8 cellular contexts compared by ENCODE assay signal in the genomic region with DNA sequence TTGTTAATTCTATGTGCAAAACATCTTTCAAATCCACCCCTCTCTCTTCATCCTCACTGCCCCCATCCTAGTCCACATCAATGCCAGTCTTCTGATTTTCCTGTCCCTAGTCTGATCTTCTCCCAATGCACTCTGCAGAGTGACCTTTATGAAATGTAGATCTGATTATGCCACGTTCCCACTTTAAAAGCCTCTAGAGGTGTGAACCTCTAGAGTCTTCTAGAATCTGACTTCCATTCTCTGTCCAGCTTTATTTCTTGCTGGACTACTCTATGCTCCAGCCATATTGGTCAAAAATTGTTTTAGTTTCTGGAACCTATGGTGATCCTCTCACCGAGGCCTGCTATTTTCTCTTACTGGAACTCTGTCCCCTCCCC. TPM values are rescaled to one million over a fixed set of nuclear protein-coding genes. Genes with fewer than 3 reads are reported as not detected.
A peak's percentile ranks its signal among the peaks of the same experiment; 100 is the strongest.
DNase-seq lines count a peak whose midpoint lies in the region; ATAC-seq and TF ChIP-seq lines count a peak whose summit lies in the region.

No MANE protein-coding gene starts in this region.

- no peaks in the 10 kb centered on the region for H3K9me3 Mint-ChIP-seq in naive thymus-derived CD8-positive, alpha-beta T cell

- no peak for TF ChIP-seq CTCF in AG09309 (IDR thresholded peaks at IDR 0.05; ENCODE audit: control insufficient read depth, insufficient read depth, low read depth, low read length, missing control alignments)

- peak overlapping the region; percentile 87 to 100 (median 98) for H3K4me3 Mint-ChIP-seq in naive thymus-derived CD8-positive, alpha-beta T cell

- H3K27me3 Mint-ChIP-seq in naive thymus-derived CD8-positive, alpha-beta T cell, result no peaks in the 10 kb centered on the region

- POLR2A ChIA-PET in naive thymus-derived CD8-positive, alpha-beta T cell (lab: Charles Lee), result interaction anchor here (0.5 to 0.6 kb wide), 2 partner anchors 18 to 70 kb away, joined by 3 to 4 read pairs; no protein-coding TSS in a partner anchor

- peak overlapping the region; percentile 67 for H3K27ac ChIP-seq in cingulate gyrus (ENCODE audit: low read depth, low read length)

- no peak for TF ChIP-seq EP300 in Ishikawa (IDR thresholded peaks at IDR 0.05; ENCODE audit: borderline replicate concordance)

- TF ChIP-seq RAD21 in Ishikawa (IDR thresholded peaks at IDR 0.05; ENCODE audit: low read depth), result no peak

- H3K36me3 Mint-ChIP-seq in naive thymus-derived CD8-positive, alpha-beta T cell, result peaks cover 0 to 5% (median 4%) of the 10 kb centered on the region in 3 donors

- peak overlapping the region; percentile 97 to 100 (median 99) for H3K27ac Mint-ChIP-seq in naive thymus-derived CD8-positive, alpha-beta T cell

- no peak for ATAC-seq in naive thymus-derived CD8-positive, alpha-beta T cell

- peak overlapping the region; percentile 55 for H3K4me3 ChIP-seq in AG09309 (ENCODE audit: control insufficient read depth, low read depth, low read length)

- DNase-seq in AG09309 (ENCODE audit: low read depth), result no peak
- DNase-seq in naive thymus-derived CD8-positive, alpha-beta T cell, result peak in 1 of 10 donors; percentile 6
- DNase-seq in NK-92 (lab: John Stamatoyannopoulos, UW; ENCODE audit: unreplicated experiment), result no peak
- DNase-seq in NCI-H1436 (lab: John Stamatoyannopoulos, UW), result no peak
- no peak for DNase-seq in KG1 (lab: John Stamatoyannopoulos, UW)
- no peak for DNase-seq in OCI-M2 (lab: John Stamatoyannopoulos, UW; ENCODE audit: unreplicated experiment)

- peaks cover 7 to 20% (median 18%) of the 10 kb centered on the region in 4 donors for H3K4me1 Mint-ChIP-seq in naive thymus-derived CD8-positive, alpha-beta T cell

TF ChIP-seq in Ishikawa, 13 proteins besides CTCF, POLR2A, EP300 and RAD21:
- TF ChIP-seq, protein P1, sequence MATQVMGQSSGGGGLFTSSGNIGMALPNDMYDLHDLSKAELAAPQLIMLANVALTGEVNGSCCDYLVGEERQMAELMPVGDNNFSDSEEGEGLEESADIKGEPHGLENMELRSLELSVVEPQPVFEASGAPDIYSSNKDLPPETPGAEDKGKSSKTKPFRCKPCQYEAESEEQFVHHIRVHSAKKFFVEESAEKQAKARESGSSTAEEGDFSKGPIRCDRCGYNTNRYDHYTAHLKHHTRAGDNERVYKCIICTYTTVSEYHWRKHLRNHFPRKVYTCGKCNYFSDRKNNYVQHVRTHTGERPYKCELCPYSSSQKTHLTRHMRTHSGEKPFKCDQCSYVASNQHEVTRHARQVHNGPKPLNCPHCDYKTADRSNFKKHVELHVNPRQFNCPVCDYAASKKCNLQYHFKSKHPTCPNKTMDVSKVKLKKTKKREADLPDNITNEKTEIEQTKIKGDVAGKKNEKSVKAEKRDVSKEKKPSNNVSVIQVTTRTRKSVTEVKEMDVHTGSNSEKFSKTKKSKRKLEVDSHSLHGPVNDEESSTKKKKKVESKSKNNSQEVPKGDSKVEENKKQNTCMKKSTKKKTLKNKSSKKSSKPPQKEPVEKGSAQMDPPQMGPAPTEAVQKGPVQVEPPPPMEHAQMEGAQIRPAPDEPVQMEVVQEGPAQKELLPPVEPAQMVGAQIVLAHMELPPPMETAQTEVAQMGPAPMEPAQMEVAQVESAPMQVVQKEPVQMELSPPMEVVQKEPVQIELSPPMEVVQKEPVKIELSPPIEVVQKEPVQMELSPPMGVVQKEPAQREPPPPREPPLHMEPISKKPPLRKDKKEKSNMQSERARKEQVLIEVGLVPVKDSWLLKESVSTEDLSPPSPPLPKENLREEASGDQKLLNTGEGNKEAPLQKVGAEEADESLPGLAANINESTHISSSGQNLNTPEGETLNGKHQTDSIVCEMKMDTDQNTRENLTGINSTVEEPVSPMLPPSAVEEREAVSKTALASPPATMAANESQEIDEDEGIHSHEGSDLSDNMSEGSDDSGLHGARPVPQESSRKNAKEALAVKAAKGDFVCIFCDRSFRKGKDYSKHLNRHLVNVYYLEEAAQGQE (IDR thresholded peaks at IDR 0.05; ENCODE audit: low read depth), result peak; percentile 17; the same call in 1 of the 2 replicates
- TF ChIP-seq, protein P2, sequence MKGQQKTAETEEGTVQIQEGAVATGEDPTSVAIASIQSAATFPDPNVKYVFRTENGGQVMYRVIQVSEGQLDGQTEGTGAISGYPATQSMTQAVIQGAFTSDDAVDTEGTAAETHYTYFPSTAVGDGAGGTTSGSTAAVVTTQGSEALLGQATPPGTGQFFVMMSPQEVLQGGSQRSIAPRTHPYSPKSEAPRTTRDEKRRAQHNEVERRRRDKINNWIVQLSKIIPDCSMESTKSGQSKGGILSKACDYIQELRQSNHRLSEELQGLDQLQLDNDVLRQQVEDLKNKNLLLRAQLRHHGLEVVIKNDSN (IDR thresholded peaks at IDR 0.05), result no peak

RNA-seq across cellular contexts. Expression of a gene that starts 32.5 kb away (rescaled TPM):
- not detected for total RNA-seq in naive thymus-derived CD8-positive, alpha-beta T cell
- polyA plus RNA-seq in naive thymus-derived CD8-positive, alpha-beta T cell, result not detected
